In genomic region chr2:233301248-233301647, GRCh38 we compare ENCODE assay signal across 1 cellular context.
TF ChIP-seq lines count a peak whose summit lies in the region.

No MANE protein-coding gene starts in this region.

TF ChIP-seq in K562, 482 proteins besides CTCF, POLR2A, EP300 and RAD21:
- TF ChIP-seq ZHX1 (conservative IDR thresholded peaks at IDR 0.05; ENCODE audit: low read length) (no peak), DACH1 (IDR thresholded peaks at IDR 0.05; ENCODE audit: partially characterized antibody) (peak; percentile 96)
